Comparison of ENCODE assay signal across 16 cellular contexts in the genomic region with DNA sequence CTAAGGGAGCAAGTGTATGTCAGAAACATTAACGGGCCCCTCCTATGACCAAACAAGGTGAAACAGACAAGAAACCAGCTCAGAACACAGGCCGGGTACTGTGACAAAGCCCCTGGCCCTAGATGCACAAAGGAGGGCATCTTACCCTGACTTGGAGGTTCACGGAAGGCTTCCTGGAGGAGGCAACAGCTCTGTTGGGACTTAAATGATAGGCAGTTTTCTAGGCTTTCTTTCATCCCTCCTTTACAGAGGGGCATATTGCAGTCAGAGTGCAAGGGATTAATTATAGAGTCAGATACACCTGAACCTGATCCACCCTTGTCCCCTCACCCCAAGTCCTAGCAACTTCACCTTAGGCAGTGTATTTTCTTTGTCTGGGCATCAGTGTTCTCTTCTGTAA. TPM values are rescaled to one million over a fixed set of nuclear protein-coding genes. Genes with fewer than 3 reads are reported as not detected.
A peak's percentile ranks its signal among the peaks of the same experiment; 100 is the strongest.
DNase-seq lines count a peak whose midpoint lies in the region; FAIRE-seq and TF ChIP-seq lines count a peak whose summit lies in the region.
"Had no signal": no experiment of that assay in that cellular context is flagged by ENCODE, and none has a peak within 500 bp of the region (broad histone marks: within the 10 kb centered on the region; RNA-seq: fewer than 3 reads in every experiment).

No MANE protein-coding gene starts in this region.

- no peaks in the 10 kb centered on the region for H3K9me2 ChIP-seq in GM23248 (ENCODE audit: insufficient read depth)

- H3K4me3 ChIP-seq in GM23248 (no peak overlapping the region), coronary artery (peak overlapping the region; percentile 67)

- TF ChIP-seq CTCF in 22Rv1 (IDR thresholded peaks at IDR 0.05) (no peak), coronary artery (IDR thresholded peaks at IDR 0.05) (no peak), nephron (IDR thresholded peaks at IDR 0.05; ENCODE audit: unreplicated experiment in 3 of 3) (no peak)

- no peaks in the 10 kb centered on the region for H3K27me3 Mint-ChIP-seq in nephron (ENCODE audit: low read depth)

- WGBS in GM23248 (ENCODE audit: low coverage in 1 of 2, low lambda C conversion rate in 2 of 2, missing lambda C conversion rate in 2 of 2), 2 experiments, result 62 to 63% methylated on average over 3 of the region's 3 CpGs

- no peaks in the 10 kb centered on the region for H4K20me1 ChIP-seq in GM23248 (ENCODE audit: insufficient read depth)

- no peaks in the 10 kb centered on the region; the same call in 1 of the 2 replicates for H3F3A ChIP-seq in GM23248 (ENCODE audit: insufficient read depth)

- no peaks in the 10 kb centered on the region for H3K79me2 ChIP-seq in GM23248 (ENCODE audit: insufficient read depth)

- H3K9me3 ChIP-seq in GM23248 (ENCODE audit: low read depth), result no peaks in the 10 kb centered on the region
- H3K9me3 ChIP-seq: heart right ventricle had no signal

- no peak overlapping the region for H2AFZ ChIP-seq in GM23248

- peak overlapping the region; percentile 82 for H3K4me2 ChIP-seq in GM23248 (ENCODE audit: unreplicated experiment)

- peak overlapping the region; percentile 77 to 83 (median 81) for H3K4me3 Mint-ChIP-seq in nephron
- H3K4me3 Mint-ChIP-seq: activated naive CD8-positive, alpha-beta T cell treated with anti-CD3 and anti-CD28 coated beads, Interleukin-2, amount 50 U/mL, for 24 hours; T-helper 1 cell treated with Interleukin-12 subunit alpha and Interleukin-12 subunit beta and Interleukin-4 antibody, amounts not matched to agents 30 μg/mL and 1 μg/mL, for 36 hours had no signal

- no peaks in the 10 kb centered on the region for H3K27me3 ChIP-seq in GM23248 (replicated peaks; ENCODE audit: insufficient read depth)

- H3K27ac ChIP-seq in 22Rv1 (peak overlapping the region; percentile 98; the same call in 1 of the 2 replicates), GM23248 (no peak overlapping the region), coronary artery (peak overlapping the region in 1 of 2 donors; percentile 71)
- H3K27ac ChIP-seq: HL-60 had no signal

- no peaks in the 10 kb centered on the region for H3K9me3 Mint-ChIP-seq in nephron
- H3K9me3 Mint-ChIP-seq: activated naive CD8-positive, alpha-beta T cell treated with anti-CD3 and anti-CD28 coated beads, Interleukin-2, amount 50 U/mL, for 24 hours; T-helper 1 cell treated with Interleukin-12 subunit alpha and Interleukin-12 subunit beta and Interleukin-4 antibody, amounts not matched to agents 30 μg/mL and 1 μg/mL, for 36 hours had no signal

- peaks cover 24% of the 10 kb centered on the region for H3K4me1 ChIP-seq in GM23248 (ENCODE audit: insufficient read depth)

- peaks cover 72% of the 10 kb centered on the region for H3K4me1 Mint-ChIP-seq in nephron
- H3K4me1 Mint-ChIP-seq: activated naive CD8-positive, alpha-beta T cell treated with anti-CD3 and anti-CD28 coated beads, Interleukin-2, amount 50 U/mL, for 24 hours had no signal

- in situ Hi-C loops in GM23248 (cut with MboI), result no loop called here

- H3K9ac ChIP-seq in GM23248, result peak overlapping the region; percentile 70

- no peak for DNase-seq in GM23248
- no peak for DNase-seq in coronary artery (ENCODE audit: low spot score)
- DNase-seq in nucleus accumbens (lab: John Stamatoyannopoulos, UW), result no peak
- DNase-seq in NCI-H2107 treated with DMSO at 0.1 percent for 48 hours (lab: John Stamatoyannopoulos, UW; ENCODE audit: unreplicated experiment), result no peak
- no peak for DNase-seq in HTR-8/SVneo (ENCODE audit: insufficient read length, low spot score)
- no peak for DNase-seq in C1 segment of cervical spinal cord (lab: John Stamatoyannopoulos, UW)
- DNase-seq: activated CD4-positive, CD25-positive, alpha-beta regulatory T cell treated with anti-CD3 and anti-CD28 coated beads, Interleukin-2, amount 50 U/mL, for 72 hours; activated naive CD8-positive, alpha-beta T cell treated with anti-CD3 and anti-CD28 coated beads, Interleukin-2, amount 50 U/mL, for 24 hours; heart right ventricle; NCI-H1694; NCI-H524; stimulated activated naive CD8-positive, alpha-beta T cell treated with anti-CD3 and anti-CD28 coated beads, Interleukin-15, Interleukin-2, amounts not matched to agents 100 U/mL and 50 U/mL, for 24 hours had no signal

- H3K27ac Mint-ChIP-seq in nephron, result peak overlapping the region; percentile 85 to 93 (median 90)
- H3K27ac Mint-ChIP-seq: activated naive CD8-positive, alpha-beta T cell treated with anti-CD3 and anti-CD28 coated beads, Interleukin-2, amount 50 U/mL, for 24 hours; T-helper 1 cell treated with Interleukin-12 subunit alpha and Interleukin-12 subunit beta and Interleukin-4 antibody, amounts not matched to agents 30 μg/mL and 1 μg/mL, for 36 hours had no signal

- no peak for FAIRE-seq in HTR-8/SVneo (lab: Jason Lieb, UNC)

- H3K36me3 ChIP-seq in GM23248 (ENCODE audit: low read depth), result no peaks in the 10 kb centered on the region

- peaks cover 17% of the 10 kb centered on the region for H3K36me3 Mint-ChIP-seq in nephron (ENCODE audit: low read depth)

RNA-seq across cellular contexts. Expression of a gene that starts 8.4 kb away (rescaled TPM):
- total RNA-seq in GM23248 (2014; rRNA removed; shearing (Covaris generic)), result 3.0 and 16.9 TPM in 2 replicates
- 1.6 and 1.7 TPM in 2 replicates for polyA plus RNA-seq in GM23248 (2016; fragmentation: Nextera tagmentation; extraction: Ambion mirVana)
